In the genomic region with DNA sequence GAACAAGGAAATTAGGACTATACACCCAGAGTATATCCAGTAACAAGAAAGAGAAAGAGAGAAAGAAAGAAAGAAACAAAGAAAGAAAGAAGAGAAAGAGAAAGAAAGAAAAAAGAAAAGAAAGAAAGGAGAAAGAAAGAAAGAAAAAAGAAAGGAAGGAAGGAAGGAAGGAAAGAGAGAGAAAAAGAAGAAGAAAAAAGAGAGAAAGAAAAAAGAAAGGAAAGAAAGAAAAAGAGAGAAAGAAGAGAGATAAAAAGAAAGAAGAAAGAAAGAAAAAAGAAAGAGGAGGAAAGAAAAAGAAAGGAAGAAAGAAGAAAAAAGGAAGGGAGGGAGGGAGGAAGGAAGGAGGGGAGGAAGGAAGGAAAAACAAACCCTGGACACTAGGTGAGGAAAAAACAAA, we compare ENCODE assay signal across 15 cellular contexts.
A peak's percentile ranks its signal among the peaks of the same experiment; 100 is the strongest.
DNase-seq lines count a peak whose midpoint lies in the region; ATAC-seq and TF ChIP-seq lines count a peak whose summit lies in the region.
"Had no signal": no experiment of that assay in that cellular context is flagged by ENCODE, and none has a peak within 500 bp of the region (broad histone marks: within the 10 kb centered on the region; RNA-seq: fewer than 3 reads in every experiment).

No MANE protein-coding gene starts in this region.

- H3K36me3 ChIP-seq in breast epithelium, result no peaks in the 10 kb centered on the region
- no peaks in the 10 kb centered on the region for H3K36me3 ChIP-seq in CD8-positive, alpha-beta T cell (ENCODE audit: insufficient read depth, low read length)
- H3K36me3 ChIP-seq: BLaER1 treated with 17β-estradiol and CSF1 and Interleukin-3, amounts not matched to agents 10 nM and 100 nM had no signal

- no peak for TF ChIP-seq CTCF in MCF 10A (IDR thresholded peaks at IDR 0.05; ENCODE audit: unreplicated experiment)
- no peak for TF ChIP-seq CTCF in breast epithelium (IDR thresholded peaks at IDR 0.05)
- TF ChIP-seq CTCF in CD8-positive, alpha-beta T cell (IDR thresholded peaks at IDR 0.05), result peak; percentile 25
- TF ChIP-seq CTCF in WTC11 (IDR thresholded peaks at IDR 0.05), result no peak

- POLR2A ChIA-PET in MCF 10A (lab: Yijun Ruan, JAX), result no interaction called here
- POLR2A ChIA-PET in CD8-positive, alpha-beta T cell (lab: Charles Lee), result no interaction called here
- POLR2A ChIA-PET in WTC11 (lab: Charles Lee), result no interaction called here

- no peaks in the 10 kb centered on the region for H3K36me3 Mint-ChIP-seq in MCF 10A (ENCODE audit: insufficient read depth, unreplicated experiment)
- H3K36me3 Mint-ChIP-seq in CD8-positive, alpha-beta T cell, result no peaks in the 10 kb centered on the region
- H3K36me3 Mint-ChIP-seq in WTC11, result no peaks in the 10 kb centered on the region; the same call in 1 of the 2 replicates
- H3K36me3 Mint-ChIP-seq: CD4-positive, CD25-positive, alpha-beta regulatory T cell had no signal

- no peaks in the 10 kb centered on the region for H3K4me1 ChIP-seq in breast epithelium
- H3K4me1 ChIP-seq in CD8-positive, alpha-beta T cell (ENCODE audit: insufficient read depth, low read length), result no peaks in the 10 kb centered on the region

- H3K27me3 Mint-ChIP-seq in MCF 10A (ENCODE audit: insufficient read depth, unreplicated experiment) (no peaks in the 10 kb centered on the region), WTC11 (ENCODE audit: low read depth) (no peaks in the 10 kb centered on the region)
- no peaks in the 10 kb centered on the region for H3K27me3 Mint-ChIP-seq in CD8-positive, alpha-beta T cell (ENCODE audit: low read depth)
- H3K27me3 Mint-ChIP-seq: CD4-positive, CD25-positive, alpha-beta regulatory T cell had no signal

- BruUV-seq in MCF 10A (replicated peaks; lab: Mats Ljungman, UMichigan), result no TSS peak

- ATAC-seq in CD8-positive, alpha-beta T cell, result no peak
- ATAC-seq in WTC11, result no peak
- ATAC-seq: HCT116 had no signal

- H3K27ac Mint-ChIP-seq in MCF 10A (ENCODE audit: low read depth, unreplicated experiment) (peak overlapping the region; percentile 13), WTC11 (peak overlapping the region; percentile 16; the same call in 1 of the 2 replicates)
- no peak overlapping the region for H3K27ac Mint-ChIP-seq in CD8-positive, alpha-beta T cell
- H3K27ac Mint-ChIP-seq: CD4-positive, CD25-positive, alpha-beta regulatory T cell had no signal

- TF ChIP-seq POLR2A in breast epithelium (IDR thresholded peaks at IDR 0.05), result no peak

- CTCF ChIA-PET in MCF 10A (lab: Yijun Ruan, JAX) (no interaction called here), WTC11 (lab: Charles Lee) (no interaction called here)
- CTCF ChIA-PET in CD8-positive, alpha-beta T cell (lab: Charles Lee), result no interaction called here

- no peak overlapping the region for H3K27ac ChIP-seq in breast epithelium
- no peak overlapping the region for H3K27ac ChIP-seq in CD8-positive, alpha-beta T cell (ENCODE audit: low read depth, low read length)
- H3K27ac ChIP-seq: BLaER1 treated with 17β-estradiol and CSF1 and Interleukin-3, amounts not matched to agents 10 nM and 100 nM; GM23248 had no signal

- H3K4me3 ChIP-seq in breast epithelium, result no peak overlapping the region
- no peak overlapping the region for H3K4me3 ChIP-seq in CD8-positive, alpha-beta T cell (ENCODE audit: low read depth, low read length)
- H3K4me3 ChIP-seq: BLaER1 treated with 17β-estradiol and CSF1 and Interleukin-3, amounts not matched to agents 10 nM and 100 nM; GM23248 had no signal

- no peaks in the 10 kb centered on the region for H3K27me3 ChIP-seq in breast epithelium
- H3K27me3 ChIP-seq in CD8-positive, alpha-beta T cell (ENCODE audit: insufficient read depth, low read length), result no peaks in the 10 kb centered on the region
- H3K27me3 ChIP-seq: BLaER1 treated with 17β-estradiol and CSF1 and Interleukin-3, amounts not matched to agents 10 nM and 100 nM had no signal

- no peak for DNase-seq in MCF 10A (ENCODE audit: unreplicated experiment)
- DNase-seq in breast epithelium (ENCODE audit: low spot score in 2 of 2), result no peak
- DNase-seq in CD8-positive, alpha-beta T cell, result no peak
- DNase-seq in WTC11 (ENCODE audit: low spot score), result no peak
- no peak for DNase-seq in OCI-M2 (lab: John Stamatoyannopoulos, UW; ENCODE audit: unreplicated experiment)
- DNase-seq in T-helper 1 cell, result no peak
- no peak for DNase-seq in SK-N-DZ (ENCODE audit: low spot score)
- DNase-seq: 8988T; CD4-positive, CD25-positive, alpha-beta regulatory T cell; DMS153; DMS79; GDM1; GM23248 had no signal

- no peak overlapping the region for H3K4me3 Mint-ChIP-seq in MCF 10A (ENCODE audit: unreplicated experiment)
- H3K4me3 Mint-ChIP-seq in CD8-positive, alpha-beta T cell, result no peak overlapping the region
- no peak overlapping the region for H3K4me3 Mint-ChIP-seq in WTC11
- H3K4me3 Mint-ChIP-seq: CD4-positive, CD25-positive, alpha-beta regulatory T cell had no signal

- intact Hi-C loops in MCF 10A (cut with micrococcal nuclease) (no loop called here), breast epithelium (cut with DNase I; ENCODE audit: low total_unique reads) (no loop called here)
- intact Hi-C loops in CD8-positive, alpha-beta T cell (cut with DNase I, micrococcal nuclease), result no loop called here

- H3K9me3 Mint-ChIP-seq in MCF 10A (ENCODE audit: unreplicated experiment) (peaks cover 7% of the 10 kb centered on the region), WTC11 (peaks cover 12% of the 10 kb centered on the region)
- peaks cover 2% of the 10 kb centered on the region for H3K9me3 Mint-ChIP-seq in CD8-positive, alpha-beta T cell

- H3K4me1 Mint-ChIP-seq in MCF 10A (ENCODE audit: insufficient read depth, unreplicated experiment) (no peaks in the 10 kb centered on the region), WTC11 (peaks cover 20% of the 10 kb centered on the region)
- H3K4me1 Mint-ChIP-seq in CD8-positive, alpha-beta T cell (ENCODE audit: low read depth), result peaks cover 4% of the 10 kb centered on the region
- H3K4me1 Mint-ChIP-seq: CD4-positive, CD25-positive, alpha-beta regulatory T cell had no signal

- no peaks in the 10 kb centered on the region for H3K9me3 ChIP-seq in breast epithelium
- no peaks in the 10 kb centered on the region for H3K9me3 ChIP-seq in CD8-positive, alpha-beta T cell (ENCODE audit: low read length)

TF ChIP-seq in WTC11, 78 proteins besides CTCF, POLR2A, EP300 and RAD21:
- TF ChIP-seq, protein P1, sequence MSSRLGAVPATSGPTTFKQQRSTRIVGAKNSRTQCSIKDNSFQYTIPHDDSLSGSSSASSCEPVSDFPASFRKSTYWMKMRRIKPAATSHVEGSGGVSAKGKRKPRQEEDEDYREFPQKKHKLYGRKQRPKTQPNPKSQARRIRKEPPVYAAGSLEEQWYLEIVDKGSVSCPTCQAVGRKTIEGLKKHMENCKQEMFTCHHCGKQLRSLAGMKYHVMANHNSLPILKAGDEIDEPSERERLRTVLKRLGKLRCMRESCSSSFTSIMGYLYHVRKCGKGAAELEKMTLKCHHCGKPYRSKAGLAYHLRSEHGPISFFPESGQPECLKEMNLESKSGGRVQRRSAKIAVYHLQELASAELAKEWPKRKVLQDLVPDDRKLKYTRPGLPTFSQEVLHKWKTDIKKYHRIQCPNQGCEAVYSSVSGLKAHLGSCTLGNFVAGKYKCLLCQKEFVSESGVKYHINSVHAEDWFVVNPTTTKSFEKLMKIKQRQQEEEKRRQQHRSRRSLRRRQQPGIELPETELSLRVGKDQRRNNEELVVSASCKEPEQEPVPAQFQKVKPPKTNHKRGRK (CRISPR knock-in tag; IDR thresholded peaks at IDR 0.05; ENCODE audit: borderline replicate concordance), result peak; percentile 78; the same call in 1 of the 2 replicates
- TF ChIP-seq, protein P2, sequence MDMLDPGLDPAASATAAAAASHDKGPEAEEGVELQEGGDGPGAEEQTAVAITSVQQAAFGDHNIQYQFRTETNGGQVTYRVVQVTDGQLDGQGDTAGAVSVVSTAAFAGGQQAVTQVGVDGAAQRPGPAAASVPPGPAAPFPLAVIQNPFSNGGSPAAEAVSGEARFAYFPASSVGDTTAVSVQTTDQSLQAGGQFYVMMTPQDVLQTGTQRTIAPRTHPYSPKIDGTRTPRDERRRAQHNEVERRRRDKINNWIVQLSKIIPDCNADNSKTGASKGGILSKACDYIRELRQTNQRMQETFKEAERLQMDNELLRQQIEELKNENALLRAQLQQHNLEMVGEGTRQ (CRISPR knock-in tag; IDR thresholded peaks at IDR 0.05), result no peak
